Comparison of ENCODE assay signal across 27 cellular contexts in the genomic region with DNA sequence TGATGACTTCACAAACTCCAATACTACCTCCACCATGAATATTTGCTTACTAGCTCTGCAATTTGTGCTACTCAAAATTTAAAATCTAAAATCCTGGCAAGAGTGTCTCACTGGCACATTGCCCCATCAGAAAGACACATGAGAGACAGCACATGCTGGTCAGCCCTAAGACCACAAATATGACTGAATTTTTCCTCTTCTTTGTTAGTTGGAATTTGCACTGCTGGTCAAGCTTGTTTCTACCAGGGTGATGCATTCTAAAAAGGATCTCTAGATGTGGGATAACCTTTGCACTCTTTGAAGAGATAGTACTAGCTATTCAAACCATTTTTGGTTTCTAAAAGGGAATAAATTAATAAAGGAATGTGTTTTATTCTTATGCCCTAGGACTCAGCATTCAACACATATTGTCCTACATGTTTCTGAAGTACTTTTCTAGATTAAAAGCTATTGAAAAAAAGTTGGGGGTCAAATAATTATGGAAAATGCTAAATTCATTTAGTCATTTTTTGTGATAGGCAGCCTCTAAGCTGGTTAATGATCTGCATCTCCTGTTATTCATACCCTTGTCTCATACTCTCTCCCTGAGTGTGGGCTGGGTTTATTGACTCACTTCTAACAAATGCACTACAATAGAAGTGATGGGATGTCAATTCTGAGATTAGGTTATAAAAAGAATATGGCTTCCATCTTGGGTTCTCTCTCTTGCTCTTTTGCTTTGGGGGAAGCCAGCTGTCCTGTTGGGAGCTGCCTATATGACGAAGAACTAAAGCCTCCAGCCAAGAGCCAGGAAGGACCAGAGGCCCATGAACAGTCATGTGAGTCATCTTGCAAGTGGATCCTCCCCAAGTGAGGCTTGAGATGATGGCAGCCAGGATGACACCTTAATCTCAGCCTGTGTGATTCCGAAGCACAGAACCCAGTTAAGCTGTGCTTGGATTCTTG.
DNase-seq lines count a peak whose midpoint lies in the region; ATAC-seq and TF ChIP-seq lines count a peak whose summit lies in the region.
"Had no signal": no experiment of that assay in that cellular context is flagged by ENCODE, and none has a peak within 500 bp of the region (broad histone marks: within the 10 kb centered on the region; RNA-seq: fewer than 3 reads in every experiment).

No MANE protein-coding gene starts in this region.

- H3K36me3 Mint-ChIP-seq in activated naive CD8-positive, alpha-beta T cell treated with anti-CD3 and anti-CD28 coated beads, Interleukin-2, amount 50 U/mL, for 24 hours (ENCODE audit: low read depth): no peaks in the 10 kb centered on the region
- no peaks in the 10 kb centered on the region for H3K36me3 Mint-ChIP-seq in activated naive CD8-positive, alpha-beta T cell treated with anti-CD3 and anti-CD28 coated beads for 36 hours
- no peaks in the 10 kb centered on the region for H3K36me3 Mint-ChIP-seq in activated T-helper 17 cell treated with anti-CD3 and anti-CD28 coated beads, Interleukin-2, amount 50 U/mL, for 72 hours (ENCODE audit: low read depth)
- H3K36me3 Mint-ChIP-seq in activated CD4-positive, alpha-beta memory T cell treated with anti-CD3 and anti-CD28 coated beads for 36 hours: no peaks in the 10 kb centered on the region
- no peaks in the 10 kb centered on the region for H3K36me3 Mint-ChIP-seq in progenitor cell of endocrine pancreas (ENCODE audit: insufficient read depth)
- H3K36me3 Mint-ChIP-seq: activated naive CD8-positive, alpha-beta T cell; CD8-positive, alpha-beta T cell; stimulated activated naive B cell treated with anti-CD40 and anti-IgM and Interleukin-4, amounts not matched to agents 10 μg/mL and 1 μg/mL and 100 μg/mL, for 72 hours had no signal

- POLR2A ChIA-PET in activated CD4-positive, alpha-beta memory T cell treated with anti-CD3 and anti-CD28 coated beads for 36 hours (lab: Charles Lee): no interaction called here

- no peak for TF ChIP-seq CTCF in progenitor cell of endocrine pancreas (IDR thresholded peaks at IDR 0.05; ENCODE audit: unreplicated experiment)

- ATAC-seq in activated naive CD8-positive, alpha-beta T cell treated with anti-CD3 and anti-CD28 coated beads, Interleukin-2, amount 50 U/mL, for 24 hours: peak; percentile 86
- ATAC-seq in activated T-helper 17 cell treated with anti-CD3 and anti-CD28 coated beads, Interleukin-2, amount 50 U/mL, for 72 hours (replicated peaks): peak; percentile 69
- ATAC-seq: body of pancreas; CD8-positive, alpha-beta T cell; left cardiac atrium; sciatic nerve; stimulated activated naive B cell treated with anti-CD40 and anti-IgM and Interleukin-4, amounts not matched to agents 10 μg/mL and 1 μg/mL and 100 μg/mL, for 72 hours had no signal

- no peaks in the 10 kb centered on the region for H3K9me3 Mint-ChIP-seq in activated naive CD8-positive, alpha-beta T cell treated with anti-CD3 and anti-CD28 coated beads, Interleukin-2, amount 50 U/mL, for 24 hours
- H3K9me3 Mint-ChIP-seq in activated naive CD8-positive, alpha-beta T cell treated with anti-CD3 and anti-CD28 coated beads for 36 hours: no peaks in the 10 kb centered on the region
- H3K9me3 Mint-ChIP-seq in activated T-helper 17 cell treated with anti-CD3 and anti-CD28 coated beads, Interleukin-2, amount 50 U/mL, for 72 hours: no peaks in the 10 kb centered on the region
- H3K9me3 Mint-ChIP-seq in activated CD4-positive, alpha-beta memory T cell treated with anti-CD3 and anti-CD28 coated beads for 36 hours: no peaks in the 10 kb centered on the region
- H3K9me3 Mint-ChIP-seq in progenitor cell of endocrine pancreas (ENCODE audit: low read depth): no peaks in the 10 kb centered on the region
- H3K9me3 Mint-ChIP-seq: CD8-positive, alpha-beta T cell had no signal

- intact Hi-C loops in activated CD4-positive, alpha-beta memory T cell treated with anti-CD3 and anti-CD28 coated beads for 36 hours (cut with micrococcal nuclease): no loop called here

- no peak for DNase-seq in activated naive CD8-positive, alpha-beta T cell treated with anti-CD3 and anti-CD28 coated beads, Interleukin-2, amount 50 U/mL, for 24 hours
- no peak for DNase-seq in activated naive CD8-positive, alpha-beta T cell treated with anti-CD3 and anti-CD28 coated beads for 36 hours
- DNase-seq in iris pigment epithelial cell (ENCODE audit: low read depth) (peak; percentile 30), progenitor cell of endocrine pancreas (ENCODE audit: low spot score, unreplicated experiment) (no peak), HuH-7 (ENCODE audit: low spot score) (no peak), foreskin melanocyte (no peak)
- DNase-seq in activated CD4-positive, alpha-beta memory T cell treated with anti-CD3 and anti-CD28 coated beads for 36 hours: no peak
- DNase-seq: 8988T; activated CD4-positive, alpha-beta T cell treated with anti-CD3 and anti-CD28 coated beads, Interleukin-2, amount 50 U/mL, for 48 hours; activated CD8-positive, alpha-beta memory T cell treated with anti-CD3 and anti-CD28 coated beads, Interleukin-2, amount 50 U/mL, for 48 hours; body of pancreas; CD8-positive, alpha-beta T cell; cerebellar nuclear complex; dorsolateral prefrontal cortex; GOT3; IMR-90; left cardiac atrium; NCI-H1092 treated with DMSO at 0.1 percent for 48 hours; NCI-H2029; NCI-H2227 treated with DMSO at 0.1 percent for 48 hours; NCI-H748 treated with DMSO at 0.1 percent for 48 hours; stimulated activated CD4-positive, alpha-beta T cell treated with anti-CD3 and anti-CD28 coated beads, Interleukin-4, amount 100 ng/mL, for 4 hours; stimulated activated naive B cell treated with anti-CD40 and anti-IgM and Interleukin-4, amounts not matched to agents 10 μg/mL and 1 μg/mL and 100 μg/mL, for 72 hours; T-helper 1 cell had no signal

- no peak overlapping the region for H3K4me3 Mint-ChIP-seq in activated naive CD8-positive, alpha-beta T cell treated with anti-CD3 and anti-CD28 coated beads, Interleukin-2, amount 50 U/mL, for 24 hours
- no peak overlapping the region for H3K4me3 Mint-ChIP-seq in activated naive CD8-positive, alpha-beta T cell treated with anti-CD3 and anti-CD28 coated beads for 36 hours
- no peak overlapping the region for H3K4me3 Mint-ChIP-seq in activated T-helper 17 cell treated with anti-CD3 and anti-CD28 coated beads, Interleukin-2, amount 50 U/mL, for 72 hours
- no peak overlapping the region for H3K4me3 Mint-ChIP-seq in activated CD4-positive, alpha-beta memory T cell treated with anti-CD3 and anti-CD28 coated beads for 36 hours
- H3K4me3 Mint-ChIP-seq in progenitor cell of endocrine pancreas (ENCODE audit: low read depth): no peak overlapping the region
- H3K4me3 Mint-ChIP-seq: activated naive CD8-positive, alpha-beta T cell; CD8-positive, alpha-beta T cell; stimulated activated naive B cell treated with anti-CD40 and anti-IgM and Interleukin-4, amounts not matched to agents 10 μg/mL and 1 μg/mL and 100 μg/mL, for 72 hours had no signal

- CTCF ChIA-PET in activated CD4-positive, alpha-beta memory T cell treated with anti-CD3 and anti-CD28 coated beads for 36 hours (lab: Charles Lee): interaction anchor here (1.2 to 2.0 kb wide), 2 partner anchors 101 to 174 kb away, joined by 4 read pairs; no protein-coding TSS in a partner anchor

- no peaks in the 10 kb centered on the region for H3K27me3 Mint-ChIP-seq in activated naive CD8-positive, alpha-beta T cell treated with anti-CD3 and anti-CD28 coated beads, Interleukin-2, amount 50 U/mL, for 24 hours
- no peaks in the 10 kb centered on the region for H3K27me3 Mint-ChIP-seq in activated naive CD8-positive, alpha-beta T cell treated with anti-CD3 and anti-CD28 coated beads for 36 hours
- no peaks in the 10 kb centered on the region for H3K27me3 Mint-ChIP-seq in activated T-helper 17 cell treated with anti-CD3 and anti-CD28 coated beads, Interleukin-2, amount 50 U/mL, for 72 hours
- peaks cover 6% of the 10 kb centered on the region for H3K27me3 Mint-ChIP-seq in activated CD4-positive, alpha-beta memory T cell treated with anti-CD3 and anti-CD28 coated beads for 36 hours
- peaks cover 34% of the 10 kb centered on the region for H3K27me3 Mint-ChIP-seq in progenitor cell of endocrine pancreas

- H3K27ac Mint-ChIP-seq in activated naive CD8-positive, alpha-beta T cell treated with anti-CD3 and anti-CD28 coated beads, Interleukin-2, amount 50 U/mL, for 24 hours: no peak overlapping the region
- no peak overlapping the region for H3K27ac Mint-ChIP-seq in activated naive CD8-positive, alpha-beta T cell treated with anti-CD3 and anti-CD28 coated beads for 36 hours
- no peak overlapping the region for H3K27ac Mint-ChIP-seq in activated T-helper 17 cell treated with anti-CD3 and anti-CD28 coated beads, Interleukin-2, amount 50 U/mL, for 72 hours
- no peak overlapping the region for H3K27ac Mint-ChIP-seq in activated CD4-positive, alpha-beta memory T cell treated with anti-CD3 and anti-CD28 coated beads for 36 hours
- H3K27ac Mint-ChIP-seq in progenitor cell of endocrine pancreas: no peak overlapping the region
- H3K27ac Mint-ChIP-seq: activated naive CD8-positive, alpha-beta T cell; CD8-positive, alpha-beta T cell; stimulated activated naive B cell treated with anti-CD40 and anti-IgM and Interleukin-4, amounts not matched to agents 10 μg/mL and 1 μg/mL and 100 μg/mL, for 72 hours had no signal

- H3K4me1 Mint-ChIP-seq in activated naive CD8-positive, alpha-beta T cell treated with anti-CD3 and anti-CD28 coated beads, Interleukin-2, amount 50 U/mL, for 24 hours: peaks cover 17% of the 10 kb centered on the region
- peaks cover 16% of the 10 kb centered on the region for H3K4me1 Mint-ChIP-seq in activated naive CD8-positive, alpha-beta T cell treated with anti-CD3 and anti-CD28 coated beads for 36 hours
- peaks cover 7% of the 10 kb centered on the region for H3K4me1 Mint-ChIP-seq in activated T-helper 17 cell treated with anti-CD3 and anti-CD28 coated beads, Interleukin-2, amount 50 U/mL, for 72 hours
- H3K4me1 Mint-ChIP-seq in activated CD4-positive, alpha-beta memory T cell treated with anti-CD3 and anti-CD28 coated beads for 36 hours (ENCODE audit: low read depth): peaks cover 20% of the 10 kb centered on the region
- no peaks in the 10 kb centered on the region for H3K4me1 Mint-ChIP-seq in progenitor cell of endocrine pancreas (ENCODE audit: low read depth)
